14 cellular contexts compared by ENCODE assay signal in the genomic region with DNA sequence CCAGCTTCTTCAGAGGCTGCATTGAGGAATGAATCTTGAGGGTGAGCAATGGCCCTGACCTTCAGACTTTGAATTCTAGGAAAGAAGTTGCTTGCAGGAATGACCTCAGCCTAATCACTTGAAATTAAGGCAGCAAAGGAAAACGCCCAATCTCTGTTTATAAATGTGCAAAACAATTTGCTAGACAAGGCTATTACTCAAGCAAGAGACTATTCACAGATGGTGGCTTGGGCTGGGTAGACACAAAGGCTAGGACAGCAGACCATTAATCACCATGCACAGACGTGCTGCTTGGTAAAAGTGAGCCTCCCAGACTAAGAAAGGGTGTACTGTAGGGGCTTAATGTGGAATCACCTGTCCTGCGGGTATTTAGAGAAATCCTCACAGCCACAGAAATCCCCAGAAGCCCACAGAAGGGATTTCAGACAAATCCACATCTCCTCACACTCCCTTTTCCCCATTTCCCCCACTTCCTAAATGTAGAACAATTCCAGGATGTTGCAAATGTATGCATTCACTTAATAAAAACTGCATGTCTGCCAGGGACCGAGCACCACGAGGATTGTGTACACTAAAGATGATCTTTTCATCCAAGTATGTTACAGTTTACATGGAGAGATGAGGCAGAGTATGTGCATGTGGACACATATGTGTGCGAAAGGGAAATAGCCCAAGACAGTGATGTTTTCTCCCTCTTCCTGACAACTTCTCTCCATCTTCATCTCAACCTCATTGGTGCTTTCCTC.
A peak's percentile ranks its signal among the peaks of the same experiment; 100 is the strongest.
DNase-seq lines count a peak whose midpoint lies in the region; ATAC-seq and TF ChIP-seq lines count a peak whose summit lies in the region.
"Had no signal": no experiment of that assay in that cellular context is flagged by ENCODE, and none has a peak within 500 bp of the region (broad histone marks: within the 10 kb centered on the region; RNA-seq: fewer than 3 reads in every experiment).

No MANE protein-coding gene starts in this region.

- H3K27me3 ChIP-seq in WERI-Rb-1 (ENCODE audit: insufficient read depth, low read depth, severe bottlenecking) (no peaks in the 10 kb centered on the region), right lobe of liver (no peaks in the 10 kb centered on the region)
- H3K27me3 ChIP-seq: BLaER1 treated with 17β-estradiol and CSF1 and Interleukin-3, amounts not matched to agents 10 nM and 100 nM had no signal

- no peak for TF ChIP-seq POLR2A in right lobe of liver (IDR thresholded peaks at IDR 0.05)

- WGBS in right lobe of liver (ENCODE audit: insufficient coverage, low coverage, low lambda C conversion rate, missing lambda C conversion rate), result 68% methylated on average over 5 of the region's 6 CpGs

- H3K9me3 ChIP-seq in WERI-Rb-1 (ENCODE audit: severe bottlenecking) (no peaks in the 10 kb centered on the region), right lobe of liver (no peaks in the 10 kb centered on the region)

- peak overlapping the region; percentile 16; the same call in 1 of the 2 replicates for H3K27ac ChIP-seq in WERI-Rb-1
- no peak overlapping the region for H3K27ac ChIP-seq in right lobe of liver
- H3K27ac ChIP-seq: BLaER1 treated with 17β-estradiol and CSF1 and Interleukin-3, amounts not matched to agents 10 nM and 100 nM had no signal

- ATAC-seq in stimulated activated naive CD8-positive, alpha-beta T cell treated with anti-CD3 and anti-CD28 coated beads, Interleukin-15, Interleukin-2, amounts not matched to agents 100 U/mL and 50 U/mL, for 24 hours, result no peak
- ATAC-seq in right lobe of liver, result no peak
- no peak for ATAC-seq in HG03039 (IDR thresholded peaks at IDR 0.05; ENCODE audit: unreplicated experiment)
- ATAC-seq: activated CD8-positive, alpha-beta T cell treated with anti-CD3 and anti-CD28 coated beads, Interleukin-2, amount 10 ng/mL, durations not matched to agents 7 days and 5 days had no signal

- no peak overlapping the region for H3K4me3 ChIP-seq in WERI-Rb-1 (ENCODE audit: low read depth, low read length)
- no peak overlapping the region for H3K4me3 ChIP-seq in fibroblast of the aortic adventitia (ENCODE audit: low read depth, low read length)
- no peak overlapping the region for H3K4me3 ChIP-seq in right lobe of liver
- H3K4me3 ChIP-seq: BLaER1 treated with 17β-estradiol and CSF1 and Interleukin-3, amounts not matched to agents 10 nM and 100 nM had no signal

- H3K4me1 ChIP-seq in right lobe of liver, result no peaks in the 10 kb centered on the region
- H3K4me1 ChIP-seq: BLaER1 treated with 17β-estradiol and CSF1 and Interleukin-3, amounts not matched to agents 10 nM and 100 nM had no signal

- DNase-seq in EL (peak; percentile 40), WERI-Rb-1 (peak; percentile 79), fibroblast of the aortic adventitia (ENCODE audit: low read depth) (peak; percentile 88), non-pigmented ciliary epithelial cell (ENCODE audit: low read depth) (peak; percentile 18), right lobe of liver (no peak)
- DNase-seq in stimulated activated naive CD8-positive, alpha-beta T cell treated with anti-CD3 and anti-CD28 coated beads, Interleukin-15, Interleukin-2, amounts not matched to agents 100 U/mL and 50 U/mL, for 24 hours, result no peak
- no peak for DNase-seq in stimulated activated CD4-positive, alpha-beta T cell treated with anti-CD3 and anti-CD28 coated beads, Interleukin-2, amount 100 ng/mL, for 24 hours
- DNase-seq: activated CD8-positive, alpha-beta T cell treated with anti-CD3 and anti-CD28 coated beads, Interleukin-2, amount 10 ng/mL, durations not matched to agents 7 days and 5 days; activated gamma-delta T cell; KBM-7; NCI-H1417 treated with DMSO at 0.1 percent for 48 hours; NCI-H524 treated with DMSO at 0.1 percent for 48 hours had no signal

- intact Hi-C loops in right lobe of liver (cut with DNase I), result no loop called here

- TF ChIP-seq CTCF in WERI-Rb-1 (IDR thresholded peaks at IDR 0.05; ENCODE audit: low read depth, low read length), result no peak
- no peak for TF ChIP-seq CTCF in fibroblast of the aortic adventitia (IDR thresholded peaks at IDR 0.05; ENCODE audit: insufficient read depth, low read length)
- TF ChIP-seq CTCF in right lobe of liver (IDR thresholded peaks at IDR 0.05), result no peak

- H3K36me3 ChIP-seq in WERI-Rb-1, result no peaks in the 10 kb centered on the region
- no peaks in the 10 kb centered on the region for H3K36me3 ChIP-seq in right lobe of liver
- H3K36me3 ChIP-seq: BLaER1 treated with 17β-estradiol and CSF1 and Interleukin-3, amounts not matched to agents 10 nM and 100 nM had no signal

Comparison
In these comparisons a context has a peak if more than half of its experiments do, and no peak if none do; other contexts are left out.
1. DNase-seq: peak in EL (single experiment), WERI-Rb-1 (single experiment), fibroblast of the aortic adventitia (single experiment) and non-pigmented ciliary epithelial cell (single experiment); none in stimulated activated naive CD8-positive, alpha-beta T cell treated with anti-CD3 and anti-CD28 coated beads, Interleukin-15, Interleukin-2, amounts not matched to agents 100 U/mL and 50 U/mL, for 24 hours (single experiment), right lobe of liver (0 of 3) and stimulated activated CD4-positive, alpha-beta T cell treated with anti-CD3 and anti-CD28 coated beads, Interleukin-2, amount 100 ng/mL, for 24 hours (0 of 2).